Comparison of ENCODE assay signal across 18 cellular contexts in genomic region chr15:29827421-29827820, GRCh38. TPM values are rescaled to one million over a fixed set of nuclear protein-coding genes. Genes with fewer than 3 reads are reported as not detected.
DNase-seq lines count a peak whose midpoint lies in the region; ATAC-seq and TF ChIP-seq lines count a peak whose summit lies in the region.
"Had no signal": no experiment of that assay in that cellular context is flagged by ENCODE, and none has a peak within 500 bp of the region (broad histone marks: within the 10 kb centered on the region; RNA-seq: fewer than 3 reads in every experiment).

No MANE protein-coding gene starts in this region.

- WGBS in IMR-90 (ENCODE audit: extremely low coverage in 2 of 2, insufficient read length in 1 of 2), 2 experiments: no CpG with 5 or more reads among the region's 2 CpGs
- WGBS in sigmoid colon, 2 donors: 48 to 73% methylated on average over 2 of the region's 2 CpGs

- 0 out of 2 replicates have a peak overlapping the region, but pooled peaks have one; percentile 2 for H3K27ac ChIP-seq in IMR-90 (ENCODE audit: insufficient read depth, low read length)
- H3K27ac ChIP-seq in fibroblast of lung (ENCODE audit: insufficient read depth, low read length): no peak overlapping the region
- H3K27ac ChIP-seq in osteoblast (ENCODE audit: low read depth, low read length): no peak overlapping the region
- H3K27ac ChIP-seq in sigmoid colon: no peak overlapping the region
- no peak overlapping the region for H3K27ac ChIP-seq in breast epithelium

- no peak overlapping the region for H2BK5ac ChIP-seq in IMR-90 (ENCODE audit: low read depth, low read length, poor library complexity, severe bottlenecking)

- ATAC-seq in IMR-90 (ENCODE audit: low read depth): peak; percentile 27; the same call in 1 of the 2 replicates
- ATAC-seq: SK-N-SH treated with all-trans-retinoic acid at 6 μM for 48 hours had no signal

- H2AFZ ChIP-seq in IMR-90 (replicated peaks; ENCODE audit: low read length, poor library complexity) (peak overlapping the region; percentile 40), fibroblast of lung (ENCODE audit: low read length) (peak overlapping the region; percentile 26), osteoblast (ENCODE audit: low read length) (peak overlapping the region; percentile 31)

- TF ChIP-seq POLR2A in IMR-90 (IDR thresholded peaks at IDR 0.05; ENCODE audit: low read depth, low read length) (no peak), sigmoid colon (IDR thresholded peaks at IDR 0.05) (no peak), breast epithelium (IDR thresholded peaks at IDR 0.05) (no peak)

- no peak overlapping the region for H4K91ac ChIP-seq in IMR-90 (ENCODE audit: insufficient read depth, low read depth, low read length)

- DNase-seq in GM20000 (ENCODE audit: low spot score) (peak; percentile 9), IMR-90 (no peak), fibroblast of lung (ENCODE audit: low read depth in 2 of 2) (no peak), osteoblast (ENCODE audit: insufficient read length, low spot score, missing footprints) (no peak), sigmoid colon (no peak), NCI-H2196 (lab: John Stamatoyannopoulos, UW; ENCODE audit: unreplicated experiment) (no peak), breast epithelium (ENCODE audit: low spot score in 2 of 2) (no peak)
- DNase-seq: DND-41; NCI-H1092 treated with DMSO at 0.1 percent for 48 hours; NCI-H146; NCI-H2029 treated with DMSO at 0.1 percent for 48 hours; NCI-H510A; NCI-H748 treated with DMSO at 0.1 percent for 48 hours; NK-92 treated with Interleukin-12 subunit alpha and Interleukin-12 subunit beta, amount 100 ng/mL, for 24 hours; SIG-M5 had no signal

- peak overlapping the region; percentile 39; the same call in 1 of the 2 replicates for H3K14ac ChIP-seq in IMR-90 (replicated peaks; ENCODE audit: low read depth, low read length)

- CTCF ChIA-PET in IMR-90 (lab: Yijun Ruan, JAX): no interaction called here

- H2BK20ac ChIP-seq in IMR-90 (ENCODE audit: low read depth, low read length): no peak overlapping the region

- H4K8ac ChIP-seq in IMR-90 (ENCODE audit: low read depth in 2 of 2, low read length in 2 of 2): no peak overlapping the region

- H3K23ac ChIP-seq in IMR-90 (ENCODE audit: low read depth, low read length): peak overlapping the region; percentile 60; the same call in 1 of the 2 replicates

- H3K79me1 ChIP-seq in IMR-90 (ENCODE audit: low read depth in 1 of 2, low read length in 2 of 2): 0 out of 4 replicates have a peak, but pooled peaks cover 0 to 3% of the 10 kb centered on the region in 2 experiments

- intact Hi-C loops in IMR-90 (cut with micrococcal nuclease): no loop called here
- intact Hi-C loops in sigmoid colon (cut with DNase I): no loop called here
- intact Hi-C loops in breast epithelium (cut with DNase I; ENCODE audit: low total_unique reads): no loop called here

- H3K79me2 ChIP-seq in fibroblast of lung (ENCODE audit: control insufficient read depth, insufficient read depth, low read length) (no peaks in the 10 kb centered on the region), osteoblast (ENCODE audit: insufficient read depth, low read length) (no peaks in the 10 kb centered on the region)

- H3K4me1 ChIP-seq in IMR-90 (ENCODE audit: control insufficient read depth, insufficient read depth, low read length) (peaks cover 11% of the 10 kb centered on the region), fibroblast of lung (ENCODE audit: control insufficient read depth, extremely low read depth, insufficient read depth, low read length) (peaks cover 6% of the 10 kb centered on the region), osteoblast (ENCODE audit: insufficient read depth, low read length) (peaks cover 19% of the 10 kb centered on the region), sigmoid colon (peaks cover 0 to 7% (median 4%) of the 10 kb centered on the region in 4 donors), breast epithelium (no peaks in the 10 kb centered on the region)

- H2BK120ac ChIP-seq in IMR-90 (ENCODE audit: low read depth, low read length): no peak overlapping the region

- peak overlapping the region; percentile 32; the same call in 1 of the 2 replicates for H3K4ac ChIP-seq in IMR-90 (ENCODE audit: low read depth, low read length)

- peak overlapping the region; percentile 3; the same call in 1 of the 2 replicates for H3K4me2 ChIP-seq in IMR-90 (ENCODE audit: low read depth, low read length)
- H3K4me2 ChIP-seq in fibroblast of lung (ENCODE audit: extremely low read depth, insufficient read depth, low read length): no peak overlapping the region
- no peak overlapping the region for H3K4me2 ChIP-seq in osteoblast (ENCODE audit: insufficient read depth, low read length)

- TF ChIP-seq RAD21 in IMR-90 (IDR thresholded peaks at IDR 0.05; ENCODE audit: low read length): no peak

- no peak overlapping the region; the same call in 1 of the 2 replicates for H2AK5ac ChIP-seq in IMR-90 (ENCODE audit: low read depth, low read length)

- 0 out of 2 replicates have a peak overlapping the region, but pooled peaks have one; percentile 45 for H3K18ac ChIP-seq in IMR-90 (ENCODE audit: low read depth, low read length)

- TF ChIP-seq CTCF in GM20000 (IDR thresholded peaks at IDR 0.05; ENCODE audit: extremely low read depth, missing control alignments) (no peak), IMR-90 (conservative IDR thresholded peaks at IDR 0.05; ENCODE audit: low read depth, low read length) (no peak), fibroblast of lung (conservative IDR thresholded peaks at IDR 0.05 in 1 of 2, IDR thresholded peaks at IDR 0.05 in 1 of 2; ENCODE audit: low read depth in 1 of 2, low read length in 2 of 2) (no peak), osteoblast (IDR thresholded peaks at IDR 0.05; ENCODE audit: extremely low read depth, low read depth, low read length) (no peak), sigmoid colon (IDR thresholded peaks at IDR 0.05) (no peak), breast epithelium (IDR thresholded peaks at IDR 0.05) (no peak)

- dilution Hi-C loops in IMR-90 (cut with HindIII; ENCODE audit: low sequenced_read_pairs, unreplicated experiment): no loop called here

- POLR2A ChIA-PET in IMR-90 (lab: Charles Lee; ENCODE audit: unreplicated experiment): no interaction called here

- H4K20me1 ChIP-seq in IMR-90 (ENCODE audit: insufficient read depth, low read length) (no peaks in the 10 kb centered on the region), fibroblast of lung (ENCODE audit: control insufficient read depth, extremely low read depth, insufficient read depth, low read length) (no peaks in the 10 kb centered on the region), osteoblast (ENCODE audit: insufficient read depth, low read length) (no peaks in the 10 kb centered on the region)

- H3K9me3 ChIP-seq in IMR-90 (ENCODE audit: control insufficient read depth, insufficient read depth, low read length): peaks cover 3% of the 10 kb centered on the region; the same call in 1 of the 2 replicates
- no peaks in the 10 kb centered on the region for H3K9me3 ChIP-seq in fibroblast of lung (ENCODE audit: control insufficient read depth, insufficient read depth, low read depth, low read length)
- no peaks in the 10 kb centered on the region for H3K9me3 ChIP-seq in osteoblast (ENCODE audit: low read depth, low read length)
- no peaks in the 10 kb centered on the region for H3K9me3 ChIP-seq in sigmoid colon
- H3K9me3 ChIP-seq in breast epithelium: no peaks in the 10 kb centered on the region
- H3K9me3 ChIP-seq: HAP-1 had no signal

- H3K56ac ChIP-seq in IMR-90 (ENCODE audit: extremely low read depth, insufficient read depth, low read length): no peak overlapping the region

- H2BK15ac ChIP-seq in IMR-90 (ENCODE audit: low read depth, low read length): no peak overlapping the region

- no peak overlapping the region for H3K9ac ChIP-seq in IMR-90 (ENCODE audit: low read depth, low read length)
- no peak overlapping the region for H3K9ac ChIP-seq in fibroblast of lung (ENCODE audit: insufficient read depth, low read length)

- H3K9me1 ChIP-seq in IMR-90 (ENCODE audit: insufficient read depth, low read length): peaks cover 5% of the 10 kb centered on the region; the same call in 1 of the 2 replicates

- H3K27me3 ChIP-seq in IMR-90 (ENCODE audit: control insufficient read depth, insufficient read depth, low read length) (no peaks in the 10 kb centered on the region), fibroblast of lung (ENCODE audit: control insufficient read depth, insufficient read depth, low read length) (no peaks in the 10 kb centered on the region), osteoblast (ENCODE audit: insufficient read depth, low read length) (no peaks in the 10 kb centered on the region), sigmoid colon (no peaks in the 10 kb centered on the region), breast epithelium (no peaks in the 10 kb centered on the region)

- TF ChIP-seq EP300 in sigmoid colon (IDR thresholded peaks at IDR 0.05): no peak

- no TSS peak for BruUV-seq in IMR-90 (replicated peaks; lab: Mats Ljungman, UMichigan)

- H3K36me3 ChIP-seq in IMR-90 (ENCODE audit: control insufficient read depth, insufficient read depth, low read length) (no peaks in the 10 kb centered on the region), fibroblast of lung (ENCODE audit: control insufficient read depth, insufficient read depth, low read length) (no peaks in the 10 kb centered on the region), osteoblast (ENCODE audit: insufficient read depth, low read length) (no peaks in the 10 kb centered on the region), sigmoid colon (no peaks in the 10 kb centered on the region), breast epithelium (no peaks in the 10 kb centered on the region)
- H3K36me3 ChIP-seq: HAP-1 had no signal

- no peak overlapping the region for H2AK9ac ChIP-seq in IMR-90 (replicated peaks; ENCODE audit: low read depth, low read length, poor library complexity)

- H3K4me3 ChIP-seq in IMR-90 (ENCODE audit: insufficient read depth, low read depth, low read length) (no peak overlapping the region), fibroblast of lung (replicated peaks in 1 of 4; ENCODE audit: control extremely low read depth in 1 of 4, insufficient read depth in 1 of 4, low read depth in 3 of 4, low read length in 4 of 4) (no peak overlapping the region), osteoblast (ENCODE audit: insufficient read depth, low read length) (no peak overlapping the region), sigmoid colon (no peak overlapping the region), breast epithelium (no peak overlapping the region)
- H3K4me3 ChIP-seq: HAP-1 had no signal

- in situ Hi-C loops in IMR-90 (cut with MboI; ENCODE audit: low sequenced_read_pairs): no loop called here

- H4K5ac ChIP-seq in IMR-90 (ENCODE audit: low read depth, low read length): no peak overlapping the region

RNA-seq across cellular contexts. Expression of gene TJP1, which starts 5.2 kb away (rescaled TPM):
- total RNA-seq in IMR-90 (2012; rRNA removed) (43.4 and 61.7 TPM in 2 replicates), fibroblast of lung (45.2 and 53.7 TPM in 2 replicates), osteoblast (74.3 and 86.9 TPM in 2 replicates), sigmoid colon (100 to 1,000 TPM in 2 of 4 donors, 10 to 100 TPM in 2; 92.0 to 134 (median 107) TPM), breast epithelium (100 to 1,000 TPM in 1 of 3 donors, 10 to 100 TPM in 2; 92.8 to 101 (median 97.2) TPM)
- polyA plus RNA-seq in IMR-90 (2012; rRNA removed) (41.9 and 42.2 TPM in 2 replicates), fibroblast of lung (80.9 and 110 TPM in 2 replicates), sigmoid colon (10 to 100 TPM; 21.3 to 33.0 (median 28.0) TPM)
- polyA plus RNA-seq in IMR-90 (2012; cell fraction: cytosol; rRNA removed): 13.8 and 15.5 TPM in 2 replicates
- 15.4 and 56.9 TPM in 2 replicates for polyA plus RNA-seq in IMR-90 (2012; cell fraction: nucleus; rRNA removed; ENCODE audit: low replicate concordance)
- 38.5 and 58.1 TPM in 2 replicates for polyA plus RNA-seq in fibroblast of lung (2012)
- 55.5 and 58.0 TPM in 2 replicates for polyA minus RNA-seq in fibroblast of lung (ENCODE audit: low replicate concordance)
- polyA plus RNA-seq: CD14-positive monocyte had no signal
